Comparison of ENCODE assay signal across 18 cellular contexts in the genomic region with DNA sequence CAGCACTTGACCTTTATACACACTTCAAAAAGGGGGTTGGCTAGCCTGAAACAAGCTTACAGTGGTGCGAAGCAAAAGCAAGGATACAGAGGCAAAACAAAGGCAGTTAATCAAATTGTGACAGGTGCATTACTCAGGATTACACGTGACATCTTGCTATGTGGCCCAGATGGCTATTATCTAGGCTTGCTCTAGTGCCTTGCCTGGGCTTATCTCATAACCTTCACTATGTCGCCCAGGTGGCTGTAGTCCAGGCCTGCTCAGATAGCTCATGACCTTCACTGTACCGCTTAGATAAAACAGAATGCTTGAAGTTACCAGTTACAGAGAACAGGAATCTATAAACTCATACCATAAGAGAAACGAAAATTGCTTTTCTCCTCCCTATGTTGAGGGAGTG.
"Had no signal": no experiment of that assay in that cellular context is flagged by ENCODE, and none has a peak within 500 bp of the region (broad histone marks: within the 10 kb centered on the region; RNA-seq: fewer than 3 reads in every experiment).

No MANE protein-coding gene starts in this region.

- H3K4me3 Mint-ChIP-seq: activated CD4-positive, alpha-beta T cell treated with anti-CD3 and anti-CD28 coated beads for 36 hours; activated T-helper 1 cell treated with anti-CD3 and anti-CD28 coated beads, Interleukin-12 subunit alpha, Interleukin-12 subunit beta, Interleukin-2, Interleukin-4 antibody, amounts not matched to agents 30 ng/mL and 10 ng/mL and 1 ng/mL, durations not matched to agents 14 hours and 24 hours and 36 hours; memory B cell; natural killer cell; stimulated activated memory B cell treated with anti-CD40 and anti-IgM and Interleukin-4, amounts not matched to agents 10 μg/mL and 1 μg/mL and 100 μg/mL, for 72 hours; T-helper 2 cell treated with Interferon-gamma antibody and Interleukin-4, amounts not matched to agents 5 μg/mL and 100 μg/mL, for 36 hours; WTC11 had no signal

- H3K9me3 Mint-ChIP-seq: activated naive CD4-positive, alpha-beta T cell treated with anti-CD3 and anti-CD28 coated beads, Interleukin-2, amount 50 U/mL, for 72 hours; activated T-helper 1 cell treated with anti-CD3 and anti-CD28 coated beads, Interleukin-12 subunit alpha, Interleukin-12 subunit beta, Interleukin-2, Interleukin-4 antibody, amounts not matched to agents 30 ng/mL and 10 ng/mL and 1 ng/mL, durations not matched to agents 14 hours and 24 hours and 36 hours; memory B cell; stimulated activated memory B cell treated with anti-CD40 and anti-IgM and Interleukin-4, amounts not matched to agents 10 μg/mL and 1 μg/mL and 100 μg/mL, for 72 hours had no signal

- H3K27ac ChIP-seq: ovary, spleen, thyroid gland had no signal

- H3K4me1 ChIP-seq: spleen, thyroid gland had no signal

- H3K27me3 ChIP-seq: ovary, spleen, thyroid gland had no signal

- DNase-seq: activated CD4-positive, alpha-beta T cell treated with anti-CD3 and anti-CD28 coated beads for 36 hours; activated CD4-positive, alpha-beta T cell treated with anti-CD3 and anti-CD28 coated beads, Interleukin-2, amount 50 U/mL, for 48 hours; activated gamma-delta T cell treated with Interleukin-2 at 50 U/mL for 16 hours; amniotic stem cell; central memory CD4-positive, alpha-beta T cell; foreskin melanocyte; glutamatergic neuron; natural killer cell; ovary; spleen; stimulated activated CD4-positive, alpha-beta T cell treated with anti-CD3 and anti-CD28 coated beads, Interleukin-4, amount 100 ng/mL, for 4 hours; thyroid gland had no signal

- H3K9me3 ChIP-seq: ovary, thyroid gland had no signal

- H3K27ac Mint-ChIP-seq: activated CD4-positive, alpha-beta T cell treated with anti-CD3 and anti-CD28 coated beads for 36 hours; activated naive CD4-positive, alpha-beta T cell treated with anti-CD3 and anti-CD28 coated beads, Interleukin-2, amount 50 U/mL, for 72 hours; activated T-helper 1 cell treated with anti-CD3 and anti-CD28 coated beads, Interleukin-12 subunit alpha, Interleukin-12 subunit beta, Interleukin-2, Interleukin-4 antibody, amounts not matched to agents 30 ng/mL and 10 ng/mL and 1 ng/mL, durations not matched to agents 14 hours and 24 hours and 36 hours; memory B cell; natural killer cell; stimulated activated memory B cell treated with anti-CD40 and anti-IgM and Interleukin-4, amounts not matched to agents 10 μg/mL and 1 μg/mL and 100 μg/mL, for 72 hours; T-helper 2 cell treated with Interferon-gamma antibody and Interleukin-4, amounts not matched to agents 5 μg/mL and 100 μg/mL, for 36 hours had no signal

- H3K4me1 Mint-ChIP-seq: activated CD4-positive, alpha-beta T cell treated with anti-CD3 and anti-CD28 coated beads for 36 hours; memory B cell; natural killer cell; stimulated activated memory B cell treated with anti-CD40 and anti-IgM and Interleukin-4, amounts not matched to agents 10 μg/mL and 1 μg/mL and 100 μg/mL, for 72 hours had no signal

- H3K36me3 Mint-ChIP-seq: activated naive CD4-positive, alpha-beta T cell treated with anti-CD3 and anti-CD28 coated beads, Interleukin-2, amount 50 U/mL, for 72 hours; memory B cell; natural killer cell; stimulated activated memory B cell treated with anti-CD40 and anti-IgM and Interleukin-4, amounts not matched to agents 10 μg/mL and 1 μg/mL and 100 μg/mL, for 72 hours had no signal

- H3K36me3 ChIP-seq: ovary, spleen, thyroid gland had no signal

- H3K27me3 Mint-ChIP-seq: activated CD4-positive, alpha-beta T cell treated with anti-CD3 and anti-CD28 coated beads for 36 hours; memory B cell; stimulated activated memory B cell treated with anti-CD40 and anti-IgM and Interleukin-4, amounts not matched to agents 10 μg/mL and 1 μg/mL and 100 μg/mL, for 72 hours had no signal

- H3K4me3 ChIP-seq: ovary, spleen, thyroid gland had no signal
